In genomic region chr16:81784042-81784785, GRCh38 we compare ENCODE assay signal across 16 cellular contexts. TPM values are rescaled to one million over a fixed set of nuclear protein-coding genes. Genes with fewer than 3 reads are reported as not detected.
DNase-seq lines count a peak whose midpoint lies in the region; FAIRE-seq and TF ChIP-seq lines count a peak whose summit lies in the region.
"Had no signal": no experiment of that assay in that cellular context is flagged by ENCODE, and none has a peak within 500 bp of the region (broad histone marks: within the 10 kb centered on the region; RNA-seq: fewer than 3 reads in every experiment).

No MANE protein-coding gene starts in this region.

- H3K27ac ChIP-seq in small intestine (ENCODE audit: low read depth in 1 of 2, low read length in 1 of 2) = peak overlapping the region; percentile 42 to 45
- H3K27ac ChIP-seq in PC-9 = no peak overlapping the region

- no peaks in the 10 kb centered on the region for H3K79me2 ChIP-seq in PC-9 (ENCODE audit: low read depth)

- no peaks in the 10 kb centered on the region for H4K20me1 ChIP-seq in PC-9 (ENCODE audit: insufficient read depth)

- H3K4me2 ChIP-seq in PC-9 = no peak overlapping the region

- WGBS in small intestine, 3 donors = 22 to 33% (median 22%) methylated on average over 3 of the region's 3 CpGs

- H3K9me3 Mint-ChIP-seq in glutamatergic neuron (ENCODE audit: unreplicated experiment) = peaks cover 1% of the 10 kb centered on the region

- H3K9me3 ChIP-seq in small intestine (ENCODE audit: control insufficient read depth, low read depth) (no peaks in the 10 kb centered on the region), PC-9 (ENCODE audit: insufficient read depth, low read depth) (no peaks in the 10 kb centered on the region)

- FAIRE-seq in small intestine (lab: Jason Lieb, UNC) = no peak
- FAIRE-seq: bronchial epithelial cell, endothelial cell of umbilical vein had no signal

- no peaks in the 10 kb centered on the region for H3K9me2 ChIP-seq in PC-9 (ENCODE audit: insufficient read depth)

- peaks cover 5% of the 10 kb centered on the region for H3K4me1 Mint-ChIP-seq in glutamatergic neuron (ENCODE audit: low read depth, unreplicated experiment)

- H3K4me3 Mint-ChIP-seq in glutamatergic neuron (ENCODE audit: unreplicated experiment) = no peak overlapping the region

- no peak overlapping the region for H3K27ac Mint-ChIP-seq in glutamatergic neuron (ENCODE audit: unreplicated experiment)

- H3K36me3 Mint-ChIP-seq in glutamatergic neuron (ENCODE audit: unreplicated experiment) = no peaks in the 10 kb centered on the region

- H2AFZ ChIP-seq in PC-9 = no peak overlapping the region

- H3K36me3 ChIP-seq in small intestine (ENCODE audit: control insufficient read depth in 2 of 2, insufficient read depth in 2 of 2, low read length in 2 of 2) = peaks cover 0 to 3% of the 10 kb centered on the region in 2 donors
- H3K36me3 ChIP-seq in PC-9 (ENCODE audit: low read depth) = no peaks in the 10 kb centered on the region

- DNase-seq in NCI-H1092 treated with DMSO at 0.1 percent for 48 hours (lab: John Stamatoyannopoulos, UW) (peak; percentile 14), NCI-H1092 (lab: John Stamatoyannopoulos, UW) (no peak), NCI-H1436 treated with DMSO at 0.1 percent for 48 hours (lab: John Stamatoyannopoulos, UW) (peak; percentile 35), glutamatergic neuron (no peak), small intestine (peak; percentile 92), NCI-H1048 (lab: John Stamatoyannopoulos, UW) (no peak), PC-9 (no peak)
- no peak for DNase-seq in effector CD8-positive, alpha-beta T cell (lab: John Stamatoyannopoulos, UW)
- DNase-seq: 8988T; activated CD4-positive, alpha-beta T cell treated with anti-CD3 and anti-CD28 coated beads, Interleukin-2, amount 50 U/mL, for 48 hours; NCI-H2227 treated with DMSO at 0.1 percent for 48 hours; T-helper 9 cell; trophoblast cell had no signal

- intact Hi-C loops in PC-9 (cut with micrococcal nuclease; ENCODE audit: unreplicated experiment) = no loop called here

- H3K4me3 ChIP-seq in small intestine (ENCODE audit: low read depth in 1 of 2, low read length in 2 of 2) (no peak overlapping the region), PC-9 (no peak overlapping the region)

- H3K27me3 Mint-ChIP-seq in glutamatergic neuron (ENCODE audit: unreplicated experiment) = peaks cover 8% of the 10 kb centered on the region

- TF ChIP-seq CTCF in glutamatergic neuron (IDR thresholded peaks at IDR 0.05; ENCODE audit: partially characterized antibody, unreplicated experiment) (peak; percentile 15), PC-9 (conservative IDR thresholded peaks at IDR 0.05) (no peak)

- H3K27me3 ChIP-seq in small intestine (ENCODE audit: control insufficient read depth in 2 of 2, insufficient read depth in 2 of 2, low read length in 2 of 2) = no peaks in the 10 kb centered on the region
- peaks cover 12% of the 10 kb centered on the region for H3K27me3 ChIP-seq in PC-9 (ENCODE audit: insufficient read depth, low read depth)

- POLR2A ChIA-PET in PC-9 (lab: Charles Lee; ENCODE audit: unreplicated experiment) = no interaction called here

- H3K4me1 ChIP-seq in small intestine (ENCODE audit: control insufficient read depth in 2 of 2, insufficient read depth in 1 of 2, low read depth in 1 of 2, low read length in 1 of 2) (peaks cover 3 to 7% of the 10 kb centered on the region in 2 donors), PC-9 (replicated peaks; ENCODE audit: insufficient read depth) (no peaks in the 10 kb centered on the region)

- H3F3A ChIP-seq in PC-9 (ENCODE audit: insufficient read depth, low read depth) = no peaks in the 10 kb centered on the region

- no TSS peak for BruUV-seq in PC-9 (replicated peaks; lab: Mats Ljungman, UMichigan)

- CTCF ChIA-PET in PC-9 (lab: Charles Lee) = no interaction called here

RNA-seq across cellular contexts. Expression of gene PLCG2, which starts 5.1 kb away (rescaled TPM):
- 0.49 TPM for total RNA-seq in glutamatergic neuron (ENCODE audit: unreplicated experiment)
- polyA plus RNA-seq in small intestine = 10 to 100 TPM in 2 of 3 donors, 1 to 10 TPM in 1; 8.4 to 27.5 (median 10.3) TPM
- total RNA-seq in PC-9 (2021) = 7.9 and 10.8 TPM in 2 replicates
- total RNA-seq: osteocyte had no signal

Comparison
In these comparisons a context has a peak if more than half of its experiments do, and no peak if none do; other contexts are left out.
1. DNase-seq: peak in NCI-H1092 treated with DMSO at 0.1 percent for 48 hours (single experiment), NCI-H1436 treated with DMSO at 0.1 percent for 48 hours (single experiment) and small intestine (single experiment); none in NCI-H1092 (single experiment), glutamatergic neuron (single experiment), NCI-H1048 (single experiment), PC-9 (0 of 2) and effector CD8-positive, alpha-beta T cell (single experiment).